In the genomic region with DNA sequence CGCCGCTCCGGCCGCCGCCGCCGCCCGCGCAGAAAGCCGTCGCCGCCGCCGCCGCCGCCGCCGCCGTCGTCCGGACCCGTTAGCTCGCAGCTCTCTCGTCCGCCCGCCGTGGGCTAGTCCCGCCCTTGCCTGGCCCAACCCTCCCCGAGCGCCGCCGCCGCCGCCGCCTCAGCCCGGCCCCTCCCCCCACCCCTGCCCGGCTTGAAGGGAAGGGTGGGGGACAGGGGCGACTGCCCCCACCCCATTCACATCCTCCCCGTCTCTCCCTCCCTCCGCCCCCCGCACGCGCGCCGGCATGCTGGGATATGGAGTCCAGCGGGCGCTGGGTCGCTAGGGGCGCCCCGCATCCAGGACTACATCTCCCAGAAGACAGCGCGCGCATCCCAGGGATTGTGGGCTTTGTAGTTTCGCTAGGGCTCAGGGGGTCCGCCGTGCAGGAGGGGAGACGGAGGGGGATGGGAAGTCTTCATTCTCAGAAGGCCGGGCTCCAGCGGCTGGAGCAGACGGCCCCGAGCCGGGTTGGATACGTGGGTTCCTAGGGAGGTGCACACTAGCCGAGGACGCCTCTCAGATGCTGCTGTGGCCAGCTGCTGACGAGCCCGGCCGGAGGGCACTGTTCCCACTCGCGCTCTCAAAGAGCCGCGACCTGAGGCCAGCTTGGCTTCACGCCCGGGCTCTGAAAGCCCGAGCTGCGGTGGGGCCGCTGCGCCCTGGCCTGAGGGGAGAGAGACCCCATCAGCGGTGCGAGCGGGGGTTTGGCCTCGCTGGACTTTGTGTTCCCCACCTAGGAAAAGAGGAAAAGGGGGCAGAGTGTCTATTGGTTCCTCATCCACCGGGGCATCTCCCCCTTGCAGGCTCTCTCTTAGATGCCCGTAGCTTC, we compare ENCODE assay signal across 1 cellular context.
TF ChIP-seq lines count a peak whose summit lies in the region.

A gene with protein sequence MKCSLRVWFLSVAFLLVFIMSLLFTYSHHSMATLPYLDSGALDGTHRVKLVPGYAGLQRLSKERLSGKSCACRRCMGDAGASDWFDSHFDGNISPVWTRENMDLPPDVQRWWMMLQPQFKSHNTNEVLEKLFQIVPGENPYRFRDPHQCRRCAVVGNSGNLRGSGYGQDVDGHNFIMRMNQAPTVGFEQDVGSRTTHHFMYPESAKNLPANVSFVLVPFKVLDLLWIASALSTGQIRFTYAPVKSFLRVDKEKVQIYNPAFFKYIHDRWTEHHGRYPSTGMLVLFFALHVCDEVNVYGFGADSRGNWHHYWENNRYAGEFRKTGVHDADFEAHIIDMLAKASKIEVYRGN (minus strand): TSS at position 118 of the 880 bp plus-strand sequence. CDS start 40,570 bp downstream, outside the sequence.

TF ChIP-seq in GM12878, 131 proteins besides CTCF, POLR2A, EP300 and RAD21 (continued from another document and continues in another):
- TF ChIP-seq, protein P1, sequence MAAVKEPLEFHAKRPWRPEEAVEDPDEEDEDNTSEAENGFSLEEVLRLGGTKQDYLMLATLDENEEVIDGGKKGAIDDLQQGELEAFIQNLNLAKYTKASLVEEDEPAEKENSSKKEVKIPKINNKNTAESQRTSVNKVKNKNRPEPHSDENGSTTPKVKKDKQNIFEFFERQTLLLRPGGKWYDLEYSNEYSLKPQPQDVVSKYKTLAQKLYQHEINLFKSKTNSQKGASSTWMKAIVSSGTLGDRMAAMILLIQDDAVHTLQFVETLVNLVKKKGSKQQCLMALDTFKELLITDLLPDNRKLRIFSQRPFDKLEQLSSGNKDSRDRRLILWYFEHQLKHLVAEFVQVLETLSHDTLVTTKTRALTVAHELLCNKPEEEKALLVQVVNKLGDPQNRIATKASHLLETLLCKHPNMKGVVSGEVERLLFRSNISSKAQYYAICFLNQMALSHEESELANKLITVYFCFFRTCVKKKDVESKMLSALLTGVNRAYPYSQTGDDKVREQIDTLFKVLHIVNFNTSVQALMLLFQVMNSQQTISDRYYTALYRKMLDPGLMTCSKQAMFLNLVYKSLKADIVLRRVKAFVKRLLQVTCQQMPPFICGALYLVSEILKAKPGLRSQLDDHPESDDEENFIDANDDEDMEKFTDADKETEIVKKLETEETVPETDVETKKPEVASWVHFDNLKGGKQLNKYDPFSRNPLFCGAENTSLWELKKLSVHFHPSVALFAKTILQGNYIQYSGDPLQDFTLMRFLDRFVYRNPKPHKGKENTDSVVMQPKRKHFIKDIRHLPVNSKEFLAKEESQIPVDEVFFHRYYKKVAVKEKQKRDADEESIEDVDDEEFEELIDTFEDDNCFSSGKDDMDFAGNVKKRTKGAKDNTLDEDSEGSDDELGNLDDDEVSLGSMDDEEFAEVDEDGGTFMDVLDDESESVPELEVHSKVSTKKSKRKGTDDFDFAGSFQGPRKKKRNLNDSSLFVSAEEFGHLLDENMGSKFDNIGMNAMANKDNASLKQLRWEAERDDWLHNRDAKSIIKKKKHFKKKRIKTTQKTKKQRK (IDR thresholded peaks at IDR 0.05; ENCODE audit: low read depth, low read length) = no peak
- TF ChIP-seq DPF2 (IDR thresholded peaks at IDR 0.05) (peak; percentile 38; the same call in 1 of the 2 replicates), JUND (IDR thresholded peaks at IDR 0.05; ENCODE audit: low read depth, low read length) (no peak), CREM (IDR thresholded peaks at IDR 0.05; ENCODE audit: low read depth) (peak; percentile 98), ELK1 (IDR thresholded peaks at IDR 0.05; ENCODE audit: low read depth, low read length) (no peak), HCFC1 (IDR thresholded peaks at IDR 0.05; ENCODE audit: low read length) (peak; percentile 100), SMAD5 (IDR thresholded peaks at IDR 0.05; ENCODE audit: low read depth) (no peak), ASH2L (IDR thresholded peaks at IDR 0.05; ENCODE audit: borderline replicate concordance, low read depth) (no peak), KDM1A (IDR thresholded peaks at IDR 0.05; ENCODE audit: borderline replicate concordance) (no peak), NFXL1 (IDR thresholded peaks at IDR 0.05; ENCODE audit: borderline replicate concordance) (no peak), GABPA (IDR thresholded peaks at IDR 0.05; ENCODE audit: low read depth) (no peak), NRF1 (conservative IDR thresholded peaks at IDR 0.05; ENCODE audit: low read depth, low read length) (0 out of 2 replicates have a peak, but pooled peaks have one; percentile 3), ZNF592 (IDR thresholded peaks at IDR 0.05) (no peak), ZNF207 (IDR thresholded peaks at IDR 0.05; ENCODE audit: borderline replicate concordance) (peak; percentile 74; the same call in 1 of the 2 replicates), TARDBP (IDR thresholded peaks at IDR 0.05; ENCODE audit: borderline replicate concordance) (peak; percentile 100), EGR1 (IDR thresholded peaks at IDR 0.05; ENCODE audit: borderline replicate concordance in 1 of 2, low read depth in 2 of 2, low read length in 2 of 2) (peak in 1 of 2 experiments; percentile 53; a peak in 1 of 3 replicates), JUNB (IDR thresholded peaks at IDR 0.05) (no peak), CHD2 (IDR thresholded peaks at IDR 0.05; ENCODE audit: borderline replicate concordance, low read depth, low read length) (peak; percentile 90), ZSCAN29 (IDR thresholded peaks at IDR 0.05) (no peak), RELB (IDR thresholded peaks at IDR 0.05; ENCODE audit: low read depth) (peak; percentile 57; the same call in 1 of the 2 replicates), RELA (IDR thresholded peaks at IDR 0.05; ENCODE audit: borderline replicate concordance, partially characterized antibody) (peak; percentile 46), YBX1 (IDR thresholded peaks at IDR 0.05) (no peak), NBN (IDR thresholded peaks at IDR 0.05) (peak; percentile 74; the same call in 1 of the 2 replicates), BHLHE40 (IDR thresholded peaks at IDR 0.05; ENCODE audit: borderline replicate concordance in 1 of 2, low read depth in 2 of 2, low read length in 1 of 2) (peak; percentile 55 to 82; a peak in 3 of 4 replicates), MLLT1 (IDR thresholded peaks at IDR 0.05) (peak; percentile 56), MTA2 (IDR thresholded peaks at IDR 0.05; ENCODE audit: low read depth) (0 out of 2 replicates have a peak, but pooled peaks have one; percentile 16), MYC (IDR thresholded peaks at IDR 0.05; ENCODE audit: insufficient read depth, insufficient read length, insufficient replicate concordance, low read length, severe bottlenecking) (no peak)
- TF ChIP-seq, protein P2, sequence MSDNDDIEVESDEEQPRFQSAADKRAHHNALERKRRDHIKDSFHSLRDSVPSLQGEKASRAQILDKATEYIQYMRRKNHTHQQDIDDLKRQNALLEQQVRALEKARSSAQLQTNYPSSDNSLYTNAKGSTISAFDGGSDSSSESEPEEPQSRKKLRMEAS (IDR thresholded peaks at IDR 0.05; ENCODE audit: low read depth, low read length) = no peak; the same call in 1 of the 2 replicates
- TF ChIP-seq, protein P3, sequence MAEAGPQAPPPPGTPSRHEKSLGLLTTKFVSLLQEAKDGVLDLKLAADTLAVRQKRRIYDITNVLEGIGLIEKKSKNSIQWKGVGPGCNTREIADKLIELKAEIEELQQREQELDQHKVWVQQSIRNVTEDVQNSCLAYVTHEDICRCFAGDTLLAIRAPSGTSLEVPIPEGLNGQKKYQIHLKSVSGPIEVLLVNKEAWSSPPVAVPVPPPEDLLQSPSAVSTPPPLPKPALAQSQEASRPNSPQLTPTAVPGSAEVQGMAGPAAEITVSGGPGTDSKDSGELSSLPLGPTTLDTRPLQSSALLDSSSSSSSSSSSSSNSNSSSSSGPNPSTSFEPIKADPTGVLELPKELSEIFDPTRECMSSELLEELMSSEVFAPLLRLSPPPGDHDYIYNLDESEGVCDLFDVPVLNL (IDR thresholded peaks at IDR 0.05; ENCODE audit: low read depth, low read length) = no peak
- TF ChIP-seq, protein P4, sequence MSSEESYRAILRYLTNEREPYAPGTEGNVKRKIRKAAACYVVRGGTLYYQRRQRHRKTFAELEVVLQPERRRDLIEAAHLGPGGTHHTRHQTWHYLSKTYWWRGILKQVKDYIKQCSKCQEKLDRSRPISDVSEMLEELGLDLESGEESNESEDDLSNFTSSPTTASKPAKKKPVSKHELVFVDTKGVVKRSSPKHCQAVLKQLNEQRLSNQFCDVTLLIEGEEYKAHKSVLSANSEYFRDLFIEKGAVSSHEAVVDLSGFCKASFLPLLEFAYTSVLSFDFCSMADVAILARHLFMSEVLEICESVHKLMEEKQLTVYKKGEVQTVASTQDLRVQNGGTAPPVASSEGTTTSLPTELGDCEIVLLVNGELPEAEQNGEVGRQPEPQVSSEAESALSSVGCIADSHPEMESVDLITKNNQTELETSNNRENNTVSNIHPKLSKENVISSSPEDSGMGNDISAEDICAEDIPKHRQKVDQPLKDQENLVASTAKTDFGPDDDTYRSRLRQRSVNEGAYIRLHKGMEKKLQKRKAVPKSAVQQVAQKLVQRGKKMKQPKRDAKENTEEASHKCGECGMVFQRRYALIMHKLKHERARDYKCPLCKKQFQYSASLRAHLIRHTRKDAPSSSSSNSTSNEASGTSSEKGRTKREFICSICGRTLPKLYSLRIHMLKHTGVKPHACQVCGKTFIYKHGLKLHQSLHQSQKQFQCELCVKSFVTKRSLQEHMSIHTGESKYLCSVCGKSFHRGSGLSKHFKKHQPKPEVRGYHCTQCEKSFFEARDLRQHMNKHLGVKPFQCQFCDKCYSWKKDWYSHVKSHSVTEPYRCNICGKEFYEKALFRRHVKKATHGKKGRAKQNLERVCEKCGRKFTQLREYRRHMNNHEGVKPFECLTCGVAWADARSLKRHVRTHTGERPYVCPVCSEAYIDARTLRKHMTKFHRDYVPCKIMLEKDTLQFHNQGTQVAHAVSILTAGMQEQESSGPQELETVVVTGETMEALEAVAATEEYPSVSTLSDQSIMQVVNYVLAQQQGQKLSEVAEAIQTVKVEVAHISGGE (CRISPR knock-in tag; IDR thresholded peaks at IDR 0.05) = no peak
- TF ChIP-seq, protein P5, sequence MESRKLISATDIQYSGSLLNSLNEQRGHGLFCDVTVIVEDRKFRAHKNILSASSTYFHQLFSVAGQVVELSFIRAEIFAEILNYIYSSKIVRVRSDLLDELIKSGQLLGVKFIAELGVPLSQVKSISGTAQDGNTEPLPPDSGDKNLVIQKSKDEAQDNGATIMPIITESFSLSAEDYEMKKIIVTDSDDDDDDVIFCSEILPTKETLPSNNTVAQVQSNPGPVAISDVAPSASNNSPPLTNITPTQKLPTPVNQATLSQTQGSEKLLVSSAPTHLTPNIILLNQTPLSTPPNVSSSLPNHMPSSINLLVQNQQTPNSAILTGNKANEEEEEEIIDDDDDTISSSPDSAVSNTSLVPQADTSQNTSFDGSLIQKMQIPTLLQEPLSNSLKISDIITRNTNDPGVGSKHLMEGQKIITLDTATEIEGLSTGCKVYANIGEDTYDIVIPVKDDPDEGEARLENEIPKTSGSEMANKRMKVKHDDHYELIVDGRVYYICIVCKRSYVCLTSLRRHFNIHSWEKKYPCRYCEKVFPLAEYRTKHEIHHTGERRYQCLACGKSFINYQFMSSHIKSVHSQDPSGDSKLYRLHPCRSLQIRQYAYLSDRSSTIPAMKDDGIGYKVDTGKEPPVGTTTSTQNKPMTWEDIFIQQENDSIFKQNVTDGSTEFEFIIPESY (IDR thresholded peaks at IDR 0.05) = no peak
